ENCODE assay signal across 2 cellular contexts in the genomic region with DNA sequence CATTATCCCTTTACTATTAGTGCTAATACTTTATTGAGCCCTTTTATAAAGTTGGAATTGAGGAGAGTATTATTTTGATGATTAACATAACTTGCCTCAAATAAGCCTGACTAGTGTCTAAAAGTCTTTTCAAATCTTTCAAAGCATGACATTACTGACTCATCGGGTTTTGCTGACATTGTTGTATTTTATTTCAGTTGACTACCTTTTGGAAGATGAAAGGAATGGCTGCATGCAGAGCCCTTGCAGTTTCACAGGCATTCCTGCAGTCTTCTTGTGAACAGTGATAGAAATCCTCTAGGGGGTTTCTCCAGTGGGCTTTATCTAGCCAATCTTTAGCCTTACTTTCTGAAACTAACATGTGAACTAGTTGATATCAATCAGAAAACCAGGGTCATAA.
A peak's percentile ranks its signal among the peaks of the same experiment; 100 is the strongest.
TF ChIP-seq lines count a peak whose summit lies in the region.

No MANE protein-coding gene starts in this region.

TF ChIP-seq in K562, 482 proteins besides CTCF, POLR2A, EP300 and RAD21 (continued from another document):
- TF ChIP-seq, protein P1, sequence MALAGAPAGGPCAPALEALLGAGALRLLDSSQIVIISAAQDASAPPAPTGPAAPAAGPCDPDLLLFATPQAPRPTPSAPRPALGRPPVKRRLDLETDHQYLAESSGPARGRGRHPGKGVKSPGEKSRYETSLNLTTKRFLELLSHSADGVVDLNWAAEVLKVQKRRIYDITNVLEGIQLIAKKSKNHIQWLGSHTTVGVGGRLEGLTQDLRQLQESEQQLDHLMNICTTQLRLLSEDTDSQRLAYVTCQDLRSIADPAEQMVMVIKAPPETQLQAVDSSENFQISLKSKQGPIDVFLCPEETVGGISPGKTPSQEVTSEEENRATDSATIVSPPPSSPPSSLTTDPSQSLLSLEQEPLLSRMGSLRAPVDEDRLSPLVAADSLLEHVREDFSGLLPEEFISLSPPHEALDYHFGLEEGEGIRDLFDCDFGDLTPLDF (CRISPR knock-in tag; IDR thresholded peaks at IDR 0.05), result no peak
- TF ChIP-seq ZNF3 (CRISPR knock-in tag; IDR thresholded peaks at IDR 0.05) (no peak), FOXA3 (CRISPR knock-in tag; conservative IDR thresholded peaks at IDR 0.05 in 1 of 2, IDR thresholded peaks at IDR 0.05 in 1 of 2) (no peak), MAFF (IDR thresholded peaks at IDR 0.05; ENCODE audit: low read length) (peak; percentile 50), IRF2 (CRISPR knock-in tag; IDR thresholded peaks at IDR 0.05) (no peak), RBFOX2 (IDR thresholded peaks at IDR 0.05; ENCODE audit: low read depth, low read length) (no peak), ZNF316 (IDR thresholded peaks at IDR 0.05) (peak; percentile 55), YY1 (IDR thresholded peaks at IDR 0.05; ENCODE audit: borderline replicate concordance in 1 of 3, control insufficient read depth in 1 of 3, extremely low read depth in 1 of 3, insufficient read depth in 3 of 3, insufficient read length in 1 of 3, insufficient replicate concordance in 2 of 3, low read depth in 1 of 3, low read length in 2 of 3) (no peak), C11orf30 (IDR thresholded peaks at IDR 0.05; ENCODE audit: low read depth) (0 out of 2 replicates have a peak, but pooled peaks have one; percentile 22), MAFK (IDR thresholded peaks at IDR 0.05; ENCODE audit: low read length) (peak; percentile 26; the same call in 1 of the 2 replicates), ZNF57 (CRISPR knock-in tag; IDR thresholded peaks at IDR 0.05) (no peak), MAFG (tag; conservative IDR thresholded peaks at IDR 0.05) (no peak), ZNF785 (CRISPR knock-in tag; IDR thresholded peaks at IDR 0.05) (no peak)

TF ChIP-seq in GM12891, 5 proteins besides CTCF, POLR2A, EP300 and RAD21 (continued from another document):
- TF ChIP-seq PAX5 (IDR thresholded peaks at IDR 0.05; ENCODE audit: insufficient read depth, low read length, severe bottlenecking), result no peak
- no peak for TF ChIP-seq SPI1 (IDR thresholded peaks at IDR 0.05; ENCODE audit: low read depth, low read length)
TF ChIP-seq in GM12891: peak in this region for 0.
